ENCODE assay signal across 19 cellular contexts in genomic region chr15:76258460-76258859, GRCh38. TPM values are rescaled to one million over a fixed set of nuclear protein-coding genes. Genes with fewer than 3 reads are reported as not detected.
A peak's percentile ranks its signal among the peaks of the same experiment; 100 is the strongest.
DNase-seq lines count a peak whose midpoint lies in the region; ATAC-seq and TF ChIP-seq lines count a peak whose summit lies in the region.
"Had no signal": no experiment of that assay in that cellular context is flagged by ENCODE, and none has a peak within 500 bp of the region (broad histone marks: within the 10 kb centered on the region; RNA-seq: fewer than 3 reads in every experiment).

No MANE protein-coding gene starts in this region.

- H2BK5ac ChIP-seq in mesendoderm (ENCODE audit: low read length): no peak overlapping the region

- no peaks in the 10 kb centered on the region for H3K79me2 ChIP-seq in mesendoderm (ENCODE audit: control insufficient read depth, insufficient read depth, low read length)

- no peak overlapping the region for H2AK5ac ChIP-seq in mesendoderm (ENCODE audit: low read length)

- H2BK120ac ChIP-seq in mesendoderm (ENCODE audit: low read depth, low read length): no peak overlapping the region

- DNase-seq in NCI-H2171 treated with DMSO at 0.1 percent for 48 hours (lab: John Stamatoyannopoulos, UW): peak; percentile 46
- no peak for DNase-seq in NCI-H2171 (lab: John Stamatoyannopoulos, UW)
- peak; percentile 33 for DNase-seq in G401 (ENCODE audit: low spot score)
- DNase-seq in RWPE1 (ENCODE audit: low spot score): no peak
- peak; percentile 8 for DNase-seq in mesendoderm
- DNase-seq in BE2C: no peak
- no peak for DNase-seq in NCI-H1105 (lab: John Stamatoyannopoulos, UW)
- DNase-seq: Calu3; CD4-positive, alpha-beta memory T cell; DND-41; GDM1; NCI-H187 treated with DMSO at 0.1 percent for 48 hours; NCI-H510A; Right ventricle myocardium superior; SW 1271; T-helper 2 cell had no signal

- H3K27ac ChIP-seq in RWPE1 (peak overlapping the region; percentile 10), mesendoderm (ENCODE audit: low read depth, low read length) (no peak overlapping the region)

- no peak overlapping the region for H2BK15ac ChIP-seq in mesendoderm (replicated peaks; ENCODE audit: low read depth)

- ATAC-seq in GM19395 (IDR thresholded peaks at IDR 0.05; ENCODE audit: unreplicated experiment): no peak
- ATAC-seq: GM23338, HCT116 had no signal

- H3K4me1 ChIP-seq in mesendoderm (ENCODE audit: control insufficient read depth, low read depth, low read length) (peaks cover 3% of the 10 kb centered on the region), BE2C (peaks cover 8% of the 10 kb centered on the region)

- no peak overlapping the region for H4K5ac ChIP-seq in mesendoderm (ENCODE audit: low read length)

- TF ChIP-seq CTCF in RWPE1 (conservative IDR thresholded peaks at IDR 0.05; ENCODE audit: low read depth) (no peak), BE2C (IDR thresholded peaks at IDR 0.05; ENCODE audit: low read depth, low read length) (no peak)

- H3K9ac ChIP-seq in mesendoderm (ENCODE audit: low read length): no peak overlapping the region

- CTCF ChIA-PET in RWPE1 (lab: Yijun Ruan, JAX): no interaction called here

- no peak overlapping the region for H3K18ac ChIP-seq in mesendoderm (ENCODE audit: low read length)

- POLR2A ChIA-PET in RWPE1 (lab: Yijun Ruan, JAX; ENCODE audit: low non-redundant PET): no interaction called here

- no peak overlapping the region for H3K56ac ChIP-seq in mesendoderm (ENCODE audit: low read length)

- in situ Hi-C loops in G401 (cut with HindIII; ENCODE audit: low sequenced_read_pairs): no loop called here

- no peak overlapping the region for H3K4ac ChIP-seq in mesendoderm (ENCODE audit: low read depth, low read length)

- H3K4me3 ChIP-seq in mesendoderm (ENCODE audit: low read length): no peak overlapping the region
- H3K4me3 ChIP-seq in BE2C (ENCODE audit: low read depth, low read length): no peak overlapping the region
- H3K4me3 ChIP-seq: GM23338 had no signal

- H3K23ac ChIP-seq in mesendoderm (ENCODE audit: low read length): no peak overlapping the region

- H3K79me1 ChIP-seq in mesendoderm (ENCODE audit: low read length): no peaks in the 10 kb centered on the region

- no CpG with 5 or more reads among the region's 3 CpGs for WGBS in mesendoderm (ENCODE audit: extremely low coverage, insufficient coverage, low lambda C conversion rate)

- H3K9me3 ChIP-seq in BE2C: no peaks in the 10 kb centered on the region; the same call in 1 of the 2 replicates

- no peak overlapping the region for H3K4me2 ChIP-seq in mesendoderm (ENCODE audit: low read length)
- H3K4me2 ChIP-seq: GM23338 had no signal

- H3K27me3 ChIP-seq in mesendoderm (ENCODE audit: insufficient read depth, low read length, poor library complexity) (no peaks in the 10 kb centered on the region), BE2C (no peaks in the 10 kb centered on the region)

- no peak overlapping the region for H4K8ac ChIP-seq in mesendoderm (ENCODE audit: low read depth, low read length)

- peaks cover 2% of the 10 kb centered on the region for H3K36me3 ChIP-seq in mesendoderm (ENCODE audit: control insufficient read depth, insufficient read depth, low read length)
- H3K36me3 ChIP-seq in BE2C: peaks cover 35% of the 10 kb centered on the region

RNA-seq across cellular contexts. Expression of gene ETFA, which starts 52.8 kb away (rescaled TPM):
- 234 and 273 TPM in 2 replicates for total RNA-seq in G401 (2014; rRNA removed; shearing (Covaris generic))
- polyA plus RNA-seq in mesendoderm (2013, experiment 1 of 2): 46.7 TPM
- polyA plus RNA-seq in mesendoderm (2013, experiment 2 of 2): 47.7 TPM
- 159 TPM for polyA plus RNA-seq in BE2C (2012; ENCODE audit: insufficient read depth, insufficient read length, low read depth)

Comparison
In these comparisons a context has a peak if more than half of its experiments do, and no peak if none do; other contexts are left out.
1. DNase-seq: peak in NCI-H2171 treated with DMSO at 0.1 percent for 48 hours (single experiment), G401 (single experiment) and mesendoderm (single experiment); none in NCI-H2171 (single experiment), RWPE1 (single experiment), BE2C (single experiment) and NCI-H1105 (single experiment).